In genomic region chr2:237209885-237210284, GRCh38 we compare ENCODE assay signal across 18 cellular contexts.
A peak's percentile ranks its signal among the peaks of the same experiment; 100 is the strongest.
DNase-seq lines count a peak whose midpoint lies in the region; ATAC-seq and TF ChIP-seq lines count a peak whose summit lies in the region.
"Had no signal": no experiment of that assay in that cellular context is flagged by ENCODE, and none has a peak within 500 bp of the region (broad histone marks: within the 10 kb centered on the region; RNA-seq: fewer than 3 reads in every experiment).

No MANE protein-coding gene starts in this region.

- H3K4me1 ChIP-seq in SK-N-SH (ENCODE audit: control insufficient read depth in 1 of 2, insufficient read depth in 2 of 2, low read depth in 1 of 2, low read length in 1 of 2) = peaks cover 26 to 37% of the 10 kb centered on the region in 2 experiments; a peak in 3 of 4 replicates
- H3K4me1 ChIP-seq: BLaER1 had no signal

- DNase-seq in SK-N-SH = no peak
- no peak for DNase-seq in SK-N-MC (ENCODE audit: low read depth, low spot score)
- peak; percentile 48 to 56 for DNase-seq in foreskin fibroblast
- DNase-seq: CD8-positive, alpha-beta memory T cell; DMS79 treated with DMSO at 0.1 percent for 48 hours; NCI-H1048; NCI-H146; NCI-H2081; NCI-H510A treated with DMSO at 0.1 percent for 48 hours; SHP77 had no signal

- H3K27me3 ChIP-seq in SK-N-SH (ENCODE audit: insufficient read depth) = no peaks in the 10 kb centered on the region
- H3K27me3 ChIP-seq: BLaER1 had no signal

- no peak overlapping the region for H3K4me2 ChIP-seq in SK-N-SH
- H3K4me2 ChIP-seq: BLaER1, GM23338 had no signal

- H3K4me3 ChIP-seq in SK-N-SH (ENCODE audit: low read depth in 2 of 2, low read length in 1 of 2) = no peak overlapping the region
- H3K4me3 ChIP-seq in SK-N-MC = no peak overlapping the region
- no peak overlapping the region for H3K4me3 ChIP-seq in foreskin fibroblast (ENCODE audit: low read depth in 1 of 2, low read length in 2 of 2)
- no peak overlapping the region for H3K4me3 ChIP-seq in skin epidermis
- H3K4me3 ChIP-seq: BLaER1, GM23338 had no signal

- TF ChIP-seq CTCF in SK-N-SH (IDR thresholded peaks at IDR 0.05) (no peak), foreskin fibroblast (IDR thresholded peaks at IDR 0.05; ENCODE audit: low read depth, low read length) (no peak)

- WGBS in SK-N-SH (ENCODE audit: low lambda C conversion rate) = 62% methylated on average over 6 of the region's 6 CpGs

- no peak for TF ChIP-seq RAD21 in SK-N-SH (IDR thresholded peaks at IDR 0.05; ENCODE audit: low read length)

- no peaks in the 10 kb centered on the region for H4K20me1 ChIP-seq in SK-N-SH (ENCODE audit: insufficient read depth)
- H4K20me1 ChIP-seq: BLaER1 had no signal

- no peak for TF ChIP-seq EP300 in SK-N-SH (IDR thresholded peaks at IDR 0.05; ENCODE audit: borderline replicate concordance in 1 of 2, low read depth in 1 of 2, low read length in 1 of 2)

- peaks cover 43% of the 10 kb centered on the region for H3F3A ChIP-seq in SK-N-SH (replicated peaks; ENCODE audit: insufficient read depth)

- H3K9me2 ChIP-seq in SK-N-SH = no peaks in the 10 kb centered on the region

- CTCF ChIA-PET in SK-N-SH (lab: Yijun Ruan, JAX) = no interaction called here

- POLR2A ChIA-PET in SK-N-SH (lab: Yijun Ruan, JAX) = no interaction called here

- no peaks in the 10 kb centered on the region for H3K9me3 ChIP-seq in SK-N-SH
- no peaks in the 10 kb centered on the region for H3K9me3 ChIP-seq in SK-N-MC (ENCODE audit: low read depth, low read length)
- H3K9me3 ChIP-seq: BLaER1 had no signal

- H3K27ac ChIP-seq in SK-N-SH (ENCODE audit: low read depth in 2 of 2, low read length in 1 of 2) (peak overlapping the region; percentile 88 to 98), SK-N-MC (peak overlapping the region; percentile 95; the same call in 1 of the 2 replicates), skin epidermis (peak overlapping the region in 15 of 21 experiments; percentile 18 to 91 (median 74))
- H3K27ac ChIP-seq: 22Rv1, BLaER1 had no signal

- H3K36me3 ChIP-seq in SK-N-SH (replicated peaks in 1 of 2; ENCODE audit: control insufficient read depth in 1 of 2, insufficient read depth in 2 of 2, low read length in 1 of 2) (no peaks in the 10 kb centered on the region), SK-N-MC (ENCODE audit: insufficient read depth, low read length) (no peaks in the 10 kb centered on the region)
- H3K36me3 ChIP-seq: BLaER1 had no signal

- H2AFZ ChIP-seq in SK-N-SH (ENCODE audit: low read depth) = no peak overlapping the region

- no peak for ATAC-seq in SK-N-SH treated with all-trans-retinoic acid at 6 μM for 48 hours
- ATAC-seq in HG02973 (IDR thresholded peaks at IDR 0.05; ENCODE audit: unreplicated experiment) = no peak
- ATAC-seq in HG02840 (IDR thresholded peaks at IDR 0.05; ENCODE audit: low FRiP score, unreplicated experiment) = no peak
- no peak for ATAC-seq in GM21360 (IDR thresholded peaks at IDR 0.05; ENCODE audit: unreplicated experiment)

- H3K79me2 ChIP-seq in SK-N-SH (ENCODE audit: insufficient read depth) = no peaks in the 10 kb centered on the region

- H3K9ac ChIP-seq in SK-N-SH (peak overlapping the region; percentile 59; the same call in 1 of the 2 replicates), SK-N-MC (ENCODE audit: insufficient read length) (no peak overlapping the region)
- H3K9ac ChIP-seq: BLaER1 had no signal

TF ChIP-seq in SK-N-SH, 30 proteins besides CTCF, POLR2A, EP300 and RAD21 (continues in another document):
- TF ChIP-seq CHD2 (IDR thresholded peaks at IDR 0.05; ENCODE audit: low read length, partially characterized antibody) (no peak), FOXM1 (IDR thresholded peaks at IDR 0.05; ENCODE audit: low read depth) (no peak), MXI1 (IDR thresholded peaks at IDR 0.05; ENCODE audit: low read depth, low read length) (no peak), NFIC (IDR thresholded peaks at IDR 0.05; ENCODE audit: borderline replicate concordance) (no peak), EZH2phosphoT487 (IDR thresholded peaks at IDR 0.05; ENCODE audit: borderline replicate concordance, low read depth) (no peak), GATA2 (CRISPR knock-in tag; IDR thresholded peaks at IDR 0.05) (no peak), USF1 (IDR thresholded peaks at IDR 0.05; ENCODE audit: borderline replicate concordance, low read depth) (no peak), RFX5 (IDR thresholded peaks at IDR 0.05; ENCODE audit: low read length) (no peak), TAF1 (IDR thresholded peaks at IDR 0.05; ENCODE audit: borderline replicate concordance, low read depth, low read length) (no peak), SIN3A (IDR thresholded peaks at IDR 0.05; ENCODE audit: borderline replicate concordance, low read depth, low read length) (no peak), ZBTB33 (IDR thresholded peaks at IDR 0.05; ENCODE audit: borderline replicate concordance, low read depth) (no peak), TEAD4 (IDR thresholded peaks at IDR 0.05; ENCODE audit: borderline replicate concordance, insufficient read depth) (no peak), NRF1 (IDR thresholded peaks at IDR 0.05; ENCODE audit: low read depth, low read length) (no peak)

TF ChIP-seq in SK-N-SH treated with all-trans-retinoic acid at 6 μM for 48 hours, 23 proteins besides CTCF, POLR2A, EP300 and RAD21:
- TF ChIP-seq GLIS3 (CRISPR knock-in tag; IDR thresholded peaks at IDR 0.05) = no peak
- no peak for TF ChIP-seq RARB (CRISPR knock-in tag; IDR thresholded peaks at IDR 0.05)
- no peak for TF ChIP-seq TCF4 (CRISPR knock-in tag; IDR thresholded peaks at IDR 0.05; ENCODE audit: borderline replicate concordance)
- TF ChIP-seq ARNTL (CRISPR knock-in tag; IDR thresholded peaks at IDR 0.05; ENCODE audit: borderline replicate concordance, low read depth) = no peak
- no peak for TF ChIP-seq TSHZ2 (CRISPR knock-in tag; IDR thresholded peaks at IDR 0.05)
- TF ChIP-seq POU6F1 (CRISPR knock-in tag; IDR thresholded peaks at IDR 0.05; ENCODE audit: borderline replicate concordance, low read depth) = no peak
- TF ChIP-seq ZNF565 (CRISPR knock-in tag; conservative IDR thresholded peaks at IDR 0.05; ENCODE audit: low read depth) = no peak
- TF ChIP-seq PATZ1 (CRISPR knock-in tag; IDR thresholded peaks at IDR 0.05; ENCODE audit: borderline replicate concordance) = no peak
TF ChIP-seq in SK-N-SH treated with all-trans-retinoic acid at 6 μM for 48 hours: peak in this region for 0.

Comparison
In these comparisons a context has a peak if more than half of its experiments do, and no peak if none do; other contexts are left out.
1. DNase-seq: peak in foreskin fibroblast (2 of 2); none in SK-N-SH (single experiment) and SK-N-MC (single experiment).
2. Peak in every context shown above with its lines, with median percentiles within 50 percentile points of each other: H3K27ac ChIP-seq.